Comparison of ENCODE assay signal across 9 cellular contexts in the genomic region with DNA sequence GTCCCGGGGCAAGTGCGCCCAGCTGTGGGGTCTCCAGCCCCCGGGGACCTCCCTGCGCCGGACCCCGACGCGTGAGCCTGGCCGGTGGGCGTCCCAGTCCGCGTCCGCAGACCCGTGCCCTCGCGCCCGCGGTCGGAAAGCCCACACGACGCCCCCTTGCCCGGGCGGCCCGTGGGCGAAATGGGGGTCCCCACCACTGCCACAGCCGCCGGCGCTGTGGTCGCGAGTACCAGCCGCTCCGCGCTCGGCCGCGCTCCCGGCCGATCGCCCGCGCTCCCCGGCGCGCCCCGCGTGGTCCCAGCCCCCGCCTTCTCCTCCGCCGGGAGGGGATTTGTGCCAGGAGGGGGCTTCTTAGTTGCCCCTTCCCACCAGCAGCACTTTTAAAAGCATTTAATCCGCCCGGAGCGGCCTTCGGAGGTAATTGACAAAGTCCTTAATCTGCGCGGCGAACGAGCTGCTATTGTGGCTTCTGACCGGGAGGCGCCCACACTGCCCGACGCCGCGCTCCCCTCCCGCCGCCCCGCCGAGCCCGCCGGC. TPM values are rescaled to one million over a fixed set of nuclear protein-coding genes. Genes with fewer than 3 reads are reported as not detected.
DNase-seq lines count a peak whose midpoint lies in the region; ATAC-seq and TF ChIP-seq lines count a peak whose summit lies in the region.
"Had no signal": no experiment of that assay in that cellular context is flagged by ENCODE, and none has a peak within 500 bp of the region (broad histone marks: within the 10 kb centered on the region; RNA-seq: fewer than 3 reads in every experiment).

No MANE protein-coding gene starts in this region.

- no peak overlapping the region for H3K9ac ChIP-seq in endodermal cell (ENCODE audit: extremely low read depth, low read length, poor library complexity, severe bottlenecking)

- peaks cover 29% of the 10 kb centered on the region for H3K27me3 Mint-ChIP-seq in Caco-2 (ENCODE audit: insufficient read depth, unreplicated experiment)
- H3K27me3 Mint-ChIP-seq in endodermal cell (ENCODE audit: insufficient read depth), result peaks cover 54% of the 10 kb centered on the region

- H3K9me3 Mint-ChIP-seq in Caco-2 (ENCODE audit: unreplicated experiment) (no peaks in the 10 kb centered on the region), endodermal cell (no peaks in the 10 kb centered on the region)

- TF ChIP-seq CTCF in Caco-2 (IDR thresholded peaks at IDR 0.05; ENCODE audit: insufficient read depth in 1 of 2, low read depth in 1 of 2, low read length in 1 of 2, severe bottlenecking in 1 of 2, unreplicated experiment in 1 of 2), result peak in 1 of 2 experiments; percentile 8
- TF ChIP-seq CTCF in endodermal cell (conservative IDR thresholded peaks at IDR 0.05), result peak; percentile 41

- H3K4me3 Mint-ChIP-seq in Caco-2 (ENCODE audit: unreplicated experiment) (peak overlapping the region; percentile 14), endodermal cell (peak overlapping the region; percentile 73)

- 0 to 1% methylated on average over 34 to 63 of the region's 69 CpGs for WGBS in endodermal cell (ENCODE audit: insufficient coverage in 1 of 2, insufficient read length in 1 of 2), 2 experiments

- intact Hi-C loops in Caco-2 (cut with micrococcal nuclease; ENCODE audit: unreplicated experiment), result no loop called here

- H3K27ac Mint-ChIP-seq in Caco-2 (ENCODE audit: unreplicated experiment), result no peak overlapping the region
- no peak overlapping the region for H3K27ac Mint-ChIP-seq in endodermal cell
- H3K27ac Mint-ChIP-seq: activated naive CD8-positive, alpha-beta T cell had no signal

- peaks cover 31% of the 10 kb centered on the region for H3K4me1 ChIP-seq in Caco-2
- H3K4me1 ChIP-seq in endodermal cell (ENCODE audit: control insufficient read depth, insufficient read depth, low read length), result no peaks in the 10 kb centered on the region
- peaks cover 12% of the 10 kb centered on the region for H3K4me1 ChIP-seq in neuron (ENCODE audit: insufficient read depth, low read length)

- H3K4me3 ChIP-seq in Caco-2 (ENCODE audit: low read depth, low read length) (peak overlapping the region; percentile 41), endodermal cell (ENCODE audit: low read length) (peak overlapping the region; percentile 76), neuron (ENCODE audit: low read length) (peak overlapping the region; percentile 49)

- BruUV-seq in Caco-2 (replicated peaks; lab: Mats Ljungman, UMichigan), result no TSS peak

- CTCF ChIA-PET in Caco-2 (lab: Charles Lee), result interaction anchor here (1.0 kb wide), 1 partner anchor 107 kb away, joined by 4 read pairs; no protein-coding TSS in a partner anchor

- no peak overlapping the region for H3K27ac ChIP-seq in endodermal cell (ENCODE audit: low read depth, low read length)

- POLR2A ChIA-PET in Caco-2 (lab: Charles Lee), result no interaction called here

- peaks cover 1% of the 10 kb centered on the region; the same call in 1 of the 2 replicates for H3K27me3 ChIP-seq in Caco-2 (replicated peaks; ENCODE audit: control insufficient read depth, insufficient read depth, low read length)
- peaks cover 63% of the 10 kb centered on the region for H3K27me3 ChIP-seq in endodermal cell (ENCODE audit: control insufficient read depth, insufficient read depth, low read length, poor library complexity, severe bottlenecking)
- peaks cover 71% of the 10 kb centered on the region for H3K27me3 ChIP-seq in neuron (ENCODE audit: insufficient read depth, low read length)

- H3K36me3 Mint-ChIP-seq in Caco-2 (ENCODE audit: insufficient read depth, unreplicated experiment) (peaks cover 6% of the 10 kb centered on the region), endodermal cell (ENCODE audit: low read depth) (no peaks in the 10 kb centered on the region)
- H3K36me3 Mint-ChIP-seq: activated naive CD8-positive, alpha-beta T cell had no signal

- no peak for ATAC-seq in HG02852 (IDR thresholded peaks at IDR 0.05; ENCODE audit: unreplicated experiment)
- ATAC-seq in GM19351 (IDR thresholded peaks at IDR 0.05; ENCODE audit: unreplicated experiment), result no peak

- H2AFZ ChIP-seq in neuron (ENCODE audit: low read depth, low read length), result peak overlapping the region; percentile 74

- H3K4me1 Mint-ChIP-seq in Caco-2 (ENCODE audit: low read depth, unreplicated experiment), result peaks cover 14% of the 10 kb centered on the region
- peaks cover 6% of the 10 kb centered on the region for H3K4me1 Mint-ChIP-seq in endodermal cell

- H3K36me3 ChIP-seq in Caco-2 (ENCODE audit: control insufficient read depth, insufficient read depth, low read length) (no peaks in the 10 kb centered on the region), endodermal cell (ENCODE audit: control insufficient read depth, insufficient read depth, low read length) (no peaks in the 10 kb centered on the region), neuron (ENCODE audit: insufficient read depth, low read length) (no peaks in the 10 kb centered on the region)

- no peak for DNase-seq in Caco-2
- peak; percentile 50 for DNase-seq in M059J (ENCODE audit: low read depth)
- DNase-seq in endodermal cell, result no peak
- DNase-seq in dedifferentiated amniotic fluid mesenchymal stem cell (ENCODE audit: extremely low spot score), result no peak
- no peak for DNase-seq in SW480 (ENCODE audit: low spot score)

- H3K9me3 ChIP-seq in Caco-2 (no peaks in the 10 kb centered on the region), endodermal cell (ENCODE audit: control insufficient read depth, low read length) (no peaks in the 10 kb centered on the region), neuron (ENCODE audit: low read length) (no peaks in the 10 kb centered on the region)

RNA-seq across cellular contexts. Expression of gene FIBCD1, which starts 0.4 kb away (rescaled TPM):
- total RNA-seq in Caco-2 (2022) (not detected in 2 replicates), endodermal cell (1 to 10 TPM; 2.8 to 3.7 TPM)
- total RNA-seq in M059J (2014; rRNA removed; shearing (Covaris generic)), result 12.7 and 36.2 TPM in 2 replicates
- polyA plus RNA-seq in endodermal cell (2013, experiment 1 of 2), result 4.3 TPM
- polyA plus RNA-seq in endodermal cell (2013, experiment 2 of 2), result 3.4 TPM

RNA-seq across cellular contexts. Expression of gene QRFP, which starts 42.9 kb away (rescaled TPM):
- total RNA-seq in Caco-2 (2022) (not detected in 2 replicates), endodermal cell (not detected)
- not detected in 2 replicates for total RNA-seq in M059J (2014; rRNA removed; shearing (Covaris generic))
- not detected for polyA plus RNA-seq in endodermal cell (2013, experiment 1 of 2)
- not detected for polyA plus RNA-seq in endodermal cell (2013, experiment 2 of 2)
